In the genomic region with DNA sequence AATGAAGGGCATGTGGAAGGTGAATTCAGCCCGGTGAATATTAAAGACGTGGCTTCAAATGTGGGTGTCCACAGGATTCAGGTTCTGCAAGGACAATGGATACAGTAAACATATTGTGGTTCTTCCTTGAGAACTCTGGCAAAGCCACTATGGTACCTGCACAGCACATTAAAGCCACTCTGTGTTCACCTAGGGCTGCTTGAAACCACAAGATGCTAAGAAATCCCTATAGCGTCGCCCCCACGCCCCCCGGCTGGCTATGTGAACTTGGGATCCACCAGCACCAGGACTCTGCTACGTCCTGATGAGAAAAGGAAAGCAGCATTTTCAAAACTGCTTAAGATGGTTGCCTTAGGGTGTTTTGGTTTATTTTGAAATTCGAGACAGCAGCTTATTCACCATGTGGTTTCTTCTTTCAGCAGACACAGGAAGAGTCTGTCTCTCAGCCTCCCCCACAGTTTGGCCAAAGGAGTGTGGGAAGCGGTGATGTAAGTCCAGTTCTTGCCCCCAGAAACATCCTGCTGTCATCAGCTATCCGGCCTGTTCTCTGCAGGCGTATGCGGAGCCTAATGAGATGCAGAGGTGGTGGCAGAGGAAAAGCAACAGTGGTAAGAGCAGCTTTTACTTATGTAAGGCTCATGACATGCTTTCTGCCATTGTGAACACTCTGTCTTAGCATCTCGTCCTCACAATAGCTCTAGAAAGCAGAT, we compare ENCODE assay signal across 8 cellular contexts.
DNase-seq lines count a peak whose midpoint lies in the region; ATAC-seq and TF ChIP-seq lines count a peak whose summit lies in the region.

No MANE protein-coding gene starts in this region.

- H3K27ac Mint-ChIP-seq in activated naive CD8-positive, alpha-beta T cell treated with anti-CD3 and anti-CD28 coated beads, Interleukin-2, amount 10 ng/mL, durations not matched to agents 7 days and 5 days: peak overlapping the region; percentile 89

- H3K9me3 ChIP-seq in left ventricle myocardium inferior (replicated peaks) (peaks cover under 1% of the 10 kb centered on the region), skeletal muscle tissue (ENCODE audit: control insufficient read depth in 3 of 3, low read length in 3 of 3) (no peaks in the 10 kb centered on the region)

- H3K27me3 Mint-ChIP-seq in activated naive CD8-positive, alpha-beta T cell treated with anti-CD3 and anti-CD28 coated beads, Interleukin-2, amount 10 ng/mL, durations not matched to agents 7 days and 5 days: no peaks in the 10 kb centered on the region

- H3K36me3 ChIP-seq in left ventricle myocardium inferior (peaks cover 3% of the 10 kb centered on the region), skeletal muscle tissue (ENCODE audit: control insufficient read depth in 3 of 3, insufficient read depth in 3 of 3, low read length in 3 of 3) (no peaks in the 10 kb centered on the region)

- H3K4me1 Mint-ChIP-seq in activated naive CD8-positive, alpha-beta T cell treated with anti-CD3 and anti-CD28 coated beads, Interleukin-2, amount 10 ng/mL, durations not matched to agents 7 days and 5 days: peaks cover 27% of the 10 kb centered on the region

- H3K4me3 ChIP-seq in left ventricle myocardium inferior (no peak overlapping the region), skeletal muscle tissue (ENCODE audit: low read length in 3 of 3) (peak overlapping the region in 1 of 3 donors; percentile 38)

- H3K27ac ChIP-seq in left ventricle myocardium inferior (replicated peaks) (peak overlapping the region; percentile 84), skeletal muscle tissue (ENCODE audit: low read depth, low read length) (peak overlapping the region; percentile 97)

- TF ChIP-seq CTCF in left ventricle myocardium inferior (IDR thresholded peaks at IDR 0.05; ENCODE audit: borderline replicate concordance): no peak

- intact Hi-C loops in left ventricle myocardium inferior (cut with micrococcal nuclease): no loop called here

- peak; percentile 19 for DNase-seq in GOT3 (lab: John Stamatoyannopoulos, UW)
- DNase-seq in SK-MEL-5 (ENCODE audit: low read depth, low spot score): peak; percentile 80
- DNase-seq in activated naive CD8-positive, alpha-beta T cell treated with anti-CD3 and anti-CD28 coated beads, Interleukin-2, amount 10 ng/mL, durations not matched to agents 7 days and 5 days: peak; percentile 42
- peak; percentile 75 for DNase-seq in left ventricle myocardium inferior
- DNase-seq in OCI-M2 (lab: John Stamatoyannopoulos, UW; ENCODE audit: unreplicated experiment): no peak
- no peak for DNase-seq in NCI-H345 (lab: John Stamatoyannopoulos, UW)

- H3K9ac ChIP-seq in skeletal muscle tissue (ENCODE audit: low read depth in 1 of 3, low read length in 3 of 3): peak overlapping the region in 2 of 3 donors; percentile 43 to 46

- in situ Hi-C loops in SK-MEL-5 (cut with HindIII; ENCODE audit: low pct_unique_long_range_greater_than_20kb, low sequenced_read_pairs): no loop called here

- no peaks in the 10 kb centered on the region for H3K9me3 Mint-ChIP-seq in activated naive CD8-positive, alpha-beta T cell treated with anti-CD3 and anti-CD28 coated beads, Interleukin-2, amount 10 ng/mL, durations not matched to agents 7 days and 5 days

- peaks cover 63% of the 10 kb centered on the region for H3K4me1 ChIP-seq in left ventricle myocardium inferior
- peaks cover 47 to 55% (median 48%) of the 10 kb centered on the region in 3 donors for H3K4me1 ChIP-seq in skeletal muscle tissue (ENCODE audit: control insufficient read depth in 3 of 3, insufficient read depth in 3 of 3, low read length in 3 of 3)

- H3K27me3 ChIP-seq in left ventricle myocardium inferior (ENCODE audit: low read depth) (no peaks in the 10 kb centered on the region), skeletal muscle tissue (ENCODE audit: control insufficient read depth in 3 of 3, insufficient read depth in 3 of 3, low read length in 3 of 3) (no peaks in the 10 kb centered on the region)

- peak; percentile 88 for ATAC-seq in activated naive CD8-positive, alpha-beta T cell treated with anti-CD3 and anti-CD28 coated beads, Interleukin-2, amount 10 ng/mL, durations not matched to agents 7 days and 5 days (ENCODE audit: low read depth)
- ATAC-seq in HG03565 (IDR thresholded peaks at IDR 0.05; ENCODE audit: unreplicated experiment): no peak

- H3K36me3 Mint-ChIP-seq in activated naive CD8-positive, alpha-beta T cell treated with anti-CD3 and anti-CD28 coated beads, Interleukin-2, amount 10 ng/mL, durations not matched to agents 7 days and 5 days: peaks cover 20% of the 10 kb centered on the region

- POLR2A ChIA-PET in activated naive CD8-positive, alpha-beta T cell treated with anti-CD3 and anti-CD28 coated beads, Interleukin-2, amount 10 ng/mL, durations not matched to agents 7 days and 5 days (lab: Charles Lee): interaction anchor here (1.1 to 2.1 kb wide), 3 partner anchors 18 to 48 kb away, joined by 3 to 11 read pairs (median 4); no protein-coding TSS in a partner anchor

- H3K4me3 Mint-ChIP-seq in activated naive CD8-positive, alpha-beta T cell treated with anti-CD3 and anti-CD28 coated beads, Interleukin-2, amount 10 ng/mL, durations not matched to agents 7 days and 5 days: peak overlapping the region; percentile 73

Comparison
In these comparisons a context has a peak if more than half of its experiments do, and no peak if none do; other contexts are left out.
1. DNase-seq: peak in GOT3 (single experiment), SK-MEL-5 (single experiment), activated naive CD8-positive, alpha-beta T cell treated with anti-CD3 and anti-CD28 coated beads, Interleukin-2, amount 10 ng/mL, durations not matched to agents 7 days and 5 days (single experiment) and left ventricle myocardium inferior (single experiment); none in OCI-M2 (single experiment) and NCI-H345 (single experiment).